Comparison of ENCODE assay signal across 13 cellular contexts in genomic region chr10:90859321-90859751, GRCh38. TPM values are rescaled to one million over a fixed set of nuclear protein-coding genes. Genes with fewer than 3 reads are reported as not detected.
A peak's percentile ranks its signal among the peaks of the same experiment; 100 is the strongest.
DNase-seq lines count a peak whose midpoint lies in the region; ATAC-seq, FAIRE-seq and TF ChIP-seq lines count a peak whose summit lies in the region.
"Had no signal": no experiment of that assay in that cellular context is flagged by ENCODE, and none has a peak within 500 bp of the region (broad histone marks: within the 10 kb centered on the region; RNA-seq: fewer than 3 reads in every experiment).

No MANE protein-coding gene starts in this region.

- POLR2A ChIA-PET in GM12878 (lab: Charles Lee), result interaction anchor here (0.7 kb wide), 1 partner anchor 44 kb away, joined by 3 read pairs; no protein-coding TSS in a partner anchor

- CTCF ChIA-PET in GM12878 (lab: Yijun Ruan, JAX), result interaction anchor here (0.8 to 1.1 kb wide), 3 partner anchors 106 to 1063 kb away, joined by 3 to 4 read pairs (median 4); no protein-coding TSS in a partner anchor

- H4K20me1 ChIP-seq in GM12878 (ENCODE audit: control insufficient read depth, insufficient read depth), result no peaks in the 10 kb centered on the region

- no peak for TF ChIP-seq CTCF in GM12878 (IDR thresholded peaks at IDR 0.05 in 2 of 3, conservative IDR thresholded peaks at IDR 0.05 in 1 of 3; ENCODE audit: control insufficient read depth in 2 of 3, extremely low read depth in 1 of 3, insufficient read depth in 1 of 3, low read depth in 3 of 3, low read length in 3 of 3)
- TF ChIP-seq CTCF in BE2C (IDR thresholded peaks at IDR 0.05; ENCODE audit: low read depth, low read length), result no peak

- BruUV-seq in GM12878 (replicated peaks; lab: Mats Ljungman, UMichigan), result no TSS peak

- no peaks in the 10 kb centered on the region for H3K79me2 ChIP-seq in GM12878 (ENCODE audit: control insufficient read depth, insufficient read depth, low read length)

- RAD21 ChIA-PET in GM12878 (lab: Charles Lee; ENCODE audit: unreplicated experiment), result no interaction called here

- SMC1A ChIA-PET in GM12878 (lab: Charles Lee; ENCODE audit: uncharacterized antibody, unreplicated experiment), result no interaction called here

- ATAC-seq in GM12878, result peak; percentile 47
- ATAC-seq: heart left ventricle had no signal

- TF ChIP-seq POLR2A in GM12878 (IDR thresholded peaks at IDR 0.05; ENCODE audit: low read depth, low read length), result no peak

- peaks cover 0 to 10% of the 10 kb centered on the region in 2 experiments; a peak in 3 of 4 replicates for H3K27me3 ChIP-seq in GM12878 (replicated peaks in 1 of 2; ENCODE audit: control insufficient read depth in 2 of 2, insufficient read depth in 2 of 2, low read length in 1 of 2)
- H3K27me3 ChIP-seq in BE2C, result peaks cover 74% of the 10 kb centered on the region

- H3K4me1 ChIP-seq in GM12878 (ENCODE audit: control insufficient read depth, insufficient read depth, low read length) (0 out of 2 replicates have a peak, but pooled peaks cover 3% of the 10 kb centered on the region), BE2C (no peaks in the 10 kb centered on the region)

- in situ Hi-C loops in GM12878 (cut with MboI), result no loop called here

- no peak overlapping the region for H3K4me2 ChIP-seq in GM12878 (ENCODE audit: control insufficient read depth, insufficient read depth)

- no peak overlapping the region for H3K9ac ChIP-seq in GM12878 (ENCODE audit: control insufficient read depth, insufficient read depth, low read length)

- intact Hi-C loops in GM12878 (cut with micrococcal nuclease; ENCODE audit: unreplicated experiment), result loop anchor here (5.0 to 10.0 kb wide), 2 partner anchors 65 to 712 kb away; no protein-coding TSS in a partner anchor

- no peak overlapping the region for H2AFZ ChIP-seq in GM12878 (ENCODE audit: control insufficient read depth, low read depth, low read length)

- DNase-seq in Daoy (ENCODE audit: low read depth) (peak; percentile 71), NCI-H226 (peak; percentile 90), GM12878 (ENCODE audit: low read depth, low spot score) (no peak), lung microvascular endothelial cell (ENCODE audit: low read depth in 2 of 2) (peak; percentile 28 to 71), GDM1 (lab: John Stamatoyannopoulos, UW) (no peak), LoVo (ENCODE audit: low spot score) (no peak), NCI-H524 (lab: John Stamatoyannopoulos, UW) (no peak), BE2C (no peak)
- DNase-seq: central memory CD4-positive, alpha-beta T cell; heart left ventricle; midbrain had no signal

- H3K9me3 ChIP-seq in GM12878 (replicated peaks; ENCODE audit: control insufficient read depth, insufficient read depth, low read length) (no peaks in the 10 kb centered on the region; the same call in 2 of the 3 replicates), BE2C (no peaks in the 10 kb centered on the region; the same call in 1 of the 2 replicates)
- H3K9me3 ChIP-seq: heart left ventricle had no signal

- H3K4me3 ChIP-seq in GM12878 (no peak overlapping the region), BE2C (ENCODE audit: low read depth, low read length) (no peak overlapping the region)

- FAIRE-seq in GM12878 (lab: Jason Lieb, UNC), result no peak
- FAIRE-seq: GM12891 had no signal

- no peak for TF ChIP-seq RAD21 in GM12878 (IDR thresholded peaks at IDR 0.05; ENCODE audit: insufficient read depth, low read depth, low read length)

- H3K36me3 ChIP-seq in GM12878 (ENCODE audit: control insufficient read depth in 2 of 2, insufficient read depth in 2 of 2, low read length in 1 of 2) (no peaks in the 10 kb centered on the region), BE2C (no peaks in the 10 kb centered on the region)
- H3K36me3 ChIP-seq: heart left ventricle had no signal

- WGBS in GM12878 (ENCODE audit: insufficient coverage, insufficient replicate concordance, low lambda C conversion rate, missing lambda C conversion rate), result 68% methylated on average over 5 of the region's 5 CpGs

- H3K27ac ChIP-seq in GM12878 (ENCODE audit: control insufficient read depth, insufficient read depth), result no peak overlapping the region
- H3K27ac ChIP-seq: heart left ventricle had no signal

- TF ChIP-seq EP300 in GM12878 (IDR thresholded peaks at IDR 0.05; ENCODE audit: borderline replicate concordance in 1 of 2, control insufficient read depth in 1 of 2, low read depth in 2 of 2, low read length in 2 of 2), result no peak

TF ChIP-seq in GM12878, 131 proteins besides CTCF, POLR2A, EP300 and RAD21:
- no peak for TF ChIP-seq PAX8 (IDR thresholded peaks at IDR 0.05)
- TF ChIP-seq, protein P1, sequence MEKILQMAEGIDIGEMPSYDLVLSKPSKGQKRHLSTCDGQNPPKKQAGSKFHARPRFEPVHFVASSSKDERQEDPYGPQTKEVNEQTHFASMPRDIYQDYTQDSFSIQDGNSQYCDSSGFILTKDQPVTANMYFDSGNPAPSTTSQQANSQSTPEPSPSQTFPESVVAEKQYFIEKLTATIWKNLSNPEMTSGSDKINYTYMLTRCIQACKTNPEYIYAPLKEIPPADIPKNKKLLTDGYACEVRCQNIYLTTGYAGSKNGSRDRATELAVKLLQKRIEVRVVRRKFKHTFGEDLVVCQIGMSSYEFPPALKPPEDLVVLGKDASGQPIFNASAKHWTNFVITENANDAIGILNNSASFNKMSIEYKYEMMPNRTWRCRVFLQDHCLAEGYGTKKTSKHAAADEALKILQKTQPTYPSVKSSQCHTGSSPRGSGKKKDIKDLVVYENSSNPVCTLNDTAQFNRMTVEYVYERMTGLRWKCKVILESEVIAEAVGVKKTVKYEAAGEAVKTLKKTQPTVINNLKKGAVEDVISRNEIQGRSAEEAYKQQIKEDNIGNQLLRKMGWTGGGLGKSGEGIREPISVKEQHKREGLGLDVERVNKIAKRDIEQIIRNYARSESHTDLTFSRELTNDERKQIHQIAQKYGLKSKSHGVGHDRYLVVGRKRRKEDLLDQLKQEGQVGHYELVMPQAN (conservative IDR thresholded peaks at IDR 0.05), result no peak
- no peak for TF ChIP-seq CREM (IDR thresholded peaks at IDR 0.05; ENCODE audit: low read depth)
- no peak for TF ChIP-seq RELA (IDR thresholded peaks at IDR 0.05; ENCODE audit: borderline replicate concordance, partially characterized antibody)
- no peak for TF ChIP-seq EZH2 (IDR thresholded peaks at IDR 0.05; ENCODE audit: borderline replicate concordance, control insufficient read depth, low read depth, low read length)
- no peak for TF ChIP-seq FOS (IDR thresholded peaks at IDR 0.05; ENCODE audit: borderline replicate concordance, extremely low read depth, insufficient read length)
TF ChIP-seq in GM12878: peak in this region for 0.

RNA-seq across cellular contexts. Expression of gene HTR7, which starts 1.5 kb away (rescaled TPM):
- total RNA-seq in Daoy (2014; rRNA removed; shearing (Covaris generic)), result 19.4 and 22.9 TPM in 2 replicates
- total RNA-seq in GM12878 (2013; cell fraction: nucleolus; rRNA removed), result 10.0 and 10.2 TPM in 2 replicates
- total RNA-seq in GM12878 (2014; rRNA removed), result 0.06 and 0.11 TPM in 2 replicates
- not detected in 2 replicates for total RNA-seq in GM12878 (2014; rRNA removed; fragmentation: Illumina TruSeq; extraction: Trizol)
- total RNA-seq in GM12878 (2021), result not detected in 2 replicates
- not detected for polyA plus RNA-seq in GM12878 (2011; ENCODE audit: low read depth)
- polyA plus RNA-seq in GM12878 (2011; rRNA removed), result 1.2 and 1.3 TPM in 2 replicates
- 0.95 and 1.3 TPM in 2 replicates for polyA plus RNA-seq in GM12878 (2011; cell fraction: cytosol; rRNA removed)
- 1.1 and 1.4 TPM in 2 replicates for polyA plus RNA-seq in GM12878 (2011; cell fraction: nucleus; rRNA removed)
- not detected in 2 replicates for polyA plus RNA-seq in GM12878 (2012)
- 0.01 TPM in 1 of 2 replicates, not detected in the other for polyA plus RNA-seq in GM12878 (2014; fragmentation: Illumina TruSeq; extraction: Trizol)
- under 1 TPM; 0.04 to 0.06 TPM for polyA plus RNA-seq in GM12878 (2014; fragmentation: Nextera tagmentation; extraction: Ambion mirVana)
- 0.08 TPM in 1 of 2 replicates, not detected in the other for polyA plus RNA-seq in GM12878 (2014; rRNA removed)
- not detected for polyA plus RNA-seq in GM12878 (2016; fragmentation: Nextera tagmentation; extraction: Ambion mirVana)
- polyA minus RNA-seq in GM12878 (2011; rRNA and poly(A)+ RNA removed), result 2.8 and 3.9 TPM in 2 replicates
- polyA minus RNA-seq in GM12878 (2011; cell fraction: cytosol; rRNA and poly(A)+ RNA removed), result 0.80 and 0.83 TPM in 2 replicates
- 5.1 and 7.1 TPM in 2 replicates for polyA minus RNA-seq in GM12878 (2011; cell fraction: nucleus; rRNA and poly(A)+ RNA removed)
- total RNA-seq in lung microvascular endothelial cell, result under 0.01 TPM in 2 replicates
- not detected for polyA plus RNA-seq in BE2C (2012; ENCODE audit: insufficient read depth, insufficient read length, low read depth)
- total RNA-seq: HT-29 had no signal

RNA-seq across cellular contexts. Expression of gene RPP30, which starts 12.4 kb away (rescaled TPM):
- total RNA-seq in Daoy (2014; rRNA removed; shearing (Covaris generic)), result 76.5 and 97.4 TPM in 2 replicates
- total RNA-seq in GM12878 (2013; cell fraction: nucleolus; rRNA removed), result 47.7 and 48.2 TPM in 2 replicates
- total RNA-seq in GM12878 (2014; rRNA removed), result 70.7 and 78.9 TPM in 2 replicates
- total RNA-seq in GM12878 (2014; rRNA removed; fragmentation: Illumina TruSeq; extraction: Trizol), result 71.1 and 71.2 TPM in 2 replicates
- total RNA-seq in GM12878 (2021), result 48.0 and 51.4 TPM in 2 replicates
- 34.3 TPM for polyA plus RNA-seq in GM12878 (2011; ENCODE audit: low read depth)
- polyA plus RNA-seq in GM12878 (2011; rRNA removed), result 62.2 and 81.9 TPM in 2 replicates
- 29.5 and 31.7 TPM in 2 replicates for polyA plus RNA-seq in GM12878 (2011; cell fraction: cytosol; rRNA removed)
- 43.1 and 45.5 TPM in 2 replicates for polyA plus RNA-seq in GM12878 (2011; cell fraction: nucleus; rRNA removed)
- polyA plus RNA-seq in GM12878 (2012), result 41.8 and 46.5 TPM in 2 replicates
- 73.9 and 85.6 TPM in 2 replicates for polyA plus RNA-seq in GM12878 (2014; fragmentation: Illumina TruSeq; extraction: Trizol)
- 100 to 1,000 TPM; 178 to 208 TPM for polyA plus RNA-seq in GM12878 (2014; fragmentation: Nextera tagmentation; extraction: Ambion mirVana)
- 56.5 and 65.4 TPM in 2 replicates for polyA plus RNA-seq in GM12878 (2014; rRNA removed)
- polyA plus RNA-seq in GM12878 (2016; fragmentation: Nextera tagmentation; extraction: Ambion mirVana), result 100 to 1,000 TPM; 127 to 129 TPM
- 41.0 and 47.5 TPM in 2 replicates for polyA minus RNA-seq in GM12878 (2011; rRNA and poly(A)+ RNA removed)
- polyA minus RNA-seq in GM12878 (2011; cell fraction: cytosol; rRNA and poly(A)+ RNA removed), result 16.3 and 19.8 TPM in 2 replicates
- polyA minus RNA-seq in GM12878 (2011; cell fraction: nucleus; rRNA and poly(A)+ RNA removed), result 16.0 and 22.0 TPM in 2 replicates
- total RNA-seq in lung microvascular endothelial cell, result 20.2 and 24.0 TPM in 2 replicates
- polyA plus RNA-seq in BE2C (2012; ENCODE audit: insufficient read depth, insufficient read length, low read depth), result 44.6 TPM

Comparison
In these comparisons a context has a peak if more than half of its experiments do, and no peak if none do; other contexts are left out.
1. DNase-seq: peak in Daoy (single experiment), NCI-H226 (single experiment) and lung microvascular endothelial cell (2 of 2); none in GM12878 (single experiment), GDM1 (single experiment), LoVo (single experiment), NCI-H524 (0 of 2) and BE2C (single experiment).